Comparison of ENCODE assay signal across 8 cellular contexts in genomic region chr9:132241483-132241839, GRCh38.
DNase-seq lines count a peak whose midpoint lies in the region; ATAC-seq, FAIRE-seq and TF ChIP-seq lines count a peak whose summit lies in the region.

No MANE protein-coding gene starts in this region.

- H3K9me2 ChIP-seq in Loucy (replicated peaks; ENCODE audit: low read depth, low read length): no peaks in the 10 kb centered on the region

- no peaks in the 10 kb centered on the region for H3K27me3 ChIP-seq in Loucy (ENCODE audit: insufficient read depth, low read length, poor library complexity, severe bottlenecking)

- H4K20me1 ChIP-seq in Loucy (ENCODE audit: insufficient read depth, low read length, poor library complexity, severe bottlenecking): no peaks in the 10 kb centered on the region

- no peaks in the 10 kb centered on the region for H3K9me3 ChIP-seq in Loucy (ENCODE audit: insufficient read depth, low read depth, low read length)

- no peaks in the 10 kb centered on the region for H3K36me3 ChIP-seq in Loucy (ENCODE audit: insufficient read depth, low read length)

- TF ChIP-seq CTCF in Loucy (conservative IDR thresholded peaks at IDR 0.05; ENCODE audit: low read length) (no peak), epithelial cell of esophagus (IDR thresholded peaks at IDR 0.05; ENCODE audit: insufficient read depth, low read depth, low read length, missing control alignments) (no peak)

- H3K4me3 ChIP-seq in Loucy (ENCODE audit: low read length, poor library complexity, severe bottlenecking): peak overlapping the region; percentile 84
- H3K4me3 ChIP-seq in epithelial cell of esophagus (ENCODE audit: low read length): peak overlapping the region; percentile 48

- H3F3A ChIP-seq in Loucy (ENCODE audit: low read depth): no peaks in the 10 kb centered on the region

- DNase-seq in epithelial cell of esophagus (ENCODE audit: low read depth) (no peak), retina (peak; percentile 80), DMS114 treated with DMSO at 0.1 percent for 48 hours (lab: John Stamatoyannopoulos, UW; ENCODE audit: unreplicated experiment) (no peak), urothelium cell line (ENCODE audit: low spot score) (no peak), NAMALWA (ENCODE audit: low spot score) (no peak), H4 (ENCODE audit: low spot score) (no peak)

- no peaks in the 10 kb centered on the region for H3K79me2 ChIP-seq in Loucy (ENCODE audit: insufficient read depth, low read length)

- ATAC-seq in GM21360 (IDR thresholded peaks at IDR 0.05; ENCODE audit: unreplicated experiment): peak; percentile 4

- H2AFZ ChIP-seq in Loucy (ENCODE audit: low read length): peak overlapping the region; percentile 58; the same call in 1 of the 2 replicates

- FAIRE-seq in urothelium cell line (lab: Jason Lieb, UNC): no peak

- H3K4me2 ChIP-seq in Loucy (ENCODE audit: low read depth, low read length, poor library complexity, severe bottlenecking): peak overlapping the region; percentile 97

- H3K9ac ChIP-seq in Loucy (ENCODE audit: low read depth, low read length, poor library complexity, severe bottlenecking): peak overlapping the region; percentile 56

- peaks cover 24% of the 10 kb centered on the region for H3K4me1 ChIP-seq in Loucy (ENCODE audit: insufficient read depth, low read length, poor library complexity, severe bottlenecking)
